Comparison of ENCODE assay signal across 11 cellular contexts in genomic region chr2:231489990-231490389, GRCh38. TPM values are rescaled to one million over a fixed set of nuclear protein-coding genes. Genes with fewer than 3 reads are reported as not detected.
DNase-seq lines count a peak whose midpoint lies in the region; ATAC-seq and TF ChIP-seq lines count a peak whose summit lies in the region.
"Had no signal": no experiment of that assay in that cellular context is flagged by ENCODE, and none has a peak within 500 bp of the region (broad histone marks: within the 10 kb centered on the region; RNA-seq: fewer than 3 reads in every experiment).

No MANE protein-coding gene starts in this region.

- DNase-seq in activated naive CD8-positive, alpha-beta T cell treated with anti-CD3 and anti-CD28 coated beads, Interleukin-2, amount 50 U/mL, for 24 hours = peak; percentile 26
- DNase-seq in activated naive CD8-positive, alpha-beta T cell treated with anti-CD3 and anti-CD28 coated beads for 36 hours = no peak
- DNase-seq in endodermal cell = peak; percentile 70
- DNase-seq in stimulated activated CD8-positive, alpha-beta memory T cell treated with anti-CD3 and anti-CD28 coated beads, Interleukin-4, amount 100 ng/mL, for 48 hours = peak; percentile 54
- DNase-seq in T-helper 9 cell = no peak
- no peak for DNase-seq in NCI-H1105 (lab: John Stamatoyannopoulos, UW)
- DNase-seq: activated CD4-positive, alpha-beta T cell treated with anti-CD3 and anti-CD28 coated beads, Interleukin-2, amount 50 U/mL, for 4 hours; central memory CD4-positive, alpha-beta T cell; NCI-H146 had no signal

- no peak overlapping the region for H3K27ac Mint-ChIP-seq in activated naive CD8-positive, alpha-beta T cell treated with anti-CD3 and anti-CD28 coated beads, Interleukin-2, amount 50 U/mL, for 24 hours
- H3K27ac Mint-ChIP-seq in activated naive CD8-positive, alpha-beta T cell treated with anti-CD3 and anti-CD28 coated beads for 36 hours = no peak overlapping the region
- no peak overlapping the region for H3K27ac Mint-ChIP-seq in endodermal cell

- no peaks in the 10 kb centered on the region for H3K27me3 Mint-ChIP-seq in activated naive CD8-positive, alpha-beta T cell treated with anti-CD3 and anti-CD28 coated beads, Interleukin-2, amount 50 U/mL, for 24 hours
- H3K27me3 Mint-ChIP-seq in activated naive CD8-positive, alpha-beta T cell treated with anti-CD3 and anti-CD28 coated beads for 36 hours = no peaks in the 10 kb centered on the region
- H3K27me3 Mint-ChIP-seq in endodermal cell (ENCODE audit: insufficient read depth) = peaks cover 5% of the 10 kb centered on the region

- no peaks in the 10 kb centered on the region for H3K36me3 ChIP-seq in OCI-LY3 (replicated peaks; ENCODE audit: low read depth, low read length)
- no peaks in the 10 kb centered on the region for H3K36me3 ChIP-seq in endodermal cell (ENCODE audit: control insufficient read depth, insufficient read depth, low read length)

- TF ChIP-seq CTCF in OCI-LY3 (IDR thresholded peaks at IDR 0.05; ENCODE audit: low read depth, low read length) (peak; percentile 33), endodermal cell (conservative IDR thresholded peaks at IDR 0.05) (peak; percentile 67)

- no peak overlapping the region for H3K9ac ChIP-seq in OCI-LY3 (ENCODE audit: low read length)
- no peak overlapping the region for H3K9ac ChIP-seq in endodermal cell (ENCODE audit: extremely low read depth, low read length, poor library complexity, severe bottlenecking)

- H3K9me3 Mint-ChIP-seq in activated naive CD8-positive, alpha-beta T cell treated with anti-CD3 and anti-CD28 coated beads, Interleukin-2, amount 50 U/mL, for 24 hours = no peaks in the 10 kb centered on the region
- H3K9me3 Mint-ChIP-seq in activated naive CD8-positive, alpha-beta T cell treated with anti-CD3 and anti-CD28 coated beads for 36 hours = no peaks in the 10 kb centered on the region
- peaks cover 26% of the 10 kb centered on the region for H3K9me3 Mint-ChIP-seq in endodermal cell

- H3K9me3 ChIP-seq in OCI-LY3 (ENCODE audit: insufficient read depth, low read length) (no peaks in the 10 kb centered on the region), endodermal cell (ENCODE audit: control insufficient read depth, low read length) (no peaks in the 10 kb centered on the region)

- H3K4me1 ChIP-seq in OCI-LY3 (ENCODE audit: low read length) (no peaks in the 10 kb centered on the region), endodermal cell (ENCODE audit: control insufficient read depth, insufficient read depth, low read length) (no peaks in the 10 kb centered on the region)

- H4K20me1 ChIP-seq in OCI-LY3 (ENCODE audit: insufficient read depth, low read length) = no peaks in the 10 kb centered on the region

- H3K36me3 Mint-ChIP-seq in activated naive CD8-positive, alpha-beta T cell treated with anti-CD3 and anti-CD28 coated beads, Interleukin-2, amount 50 U/mL, for 24 hours (ENCODE audit: low read depth) = no peaks in the 10 kb centered on the region
- no peaks in the 10 kb centered on the region for H3K36me3 Mint-ChIP-seq in activated naive CD8-positive, alpha-beta T cell treated with anti-CD3 and anti-CD28 coated beads for 36 hours
- peaks cover 4% of the 10 kb centered on the region for H3K36me3 Mint-ChIP-seq in endodermal cell (ENCODE audit: low read depth)

- ATAC-seq in activated naive CD8-positive, alpha-beta T cell treated with anti-CD3 and anti-CD28 coated beads, Interleukin-2, amount 50 U/mL, for 24 hours = no peak
- no peak for ATAC-seq in GM18498 (IDR thresholded peaks at IDR 0.05; ENCODE audit: unreplicated experiment)

- H3K27ac ChIP-seq in OCI-LY3 (ENCODE audit: low read length) (no peak overlapping the region), endodermal cell (ENCODE audit: low read depth, low read length) (no peak overlapping the region)

- H3K27me3 ChIP-seq in OCI-LY3 (ENCODE audit: low read depth, low read length) (no peaks in the 10 kb centered on the region), endodermal cell (ENCODE audit: control insufficient read depth, insufficient read depth, low read length, poor library complexity, severe bottlenecking) (no peaks in the 10 kb centered on the region)

- no peaks in the 10 kb centered on the region for H3K79me2 ChIP-seq in OCI-LY3 (ENCODE audit: low read length)

- 86% methylated on average over 7 to 13 of the region's 14 CpGs for WGBS in endodermal cell (ENCODE audit: insufficient coverage in 1 of 2, insufficient read length in 1 of 2), 2 experiments

- H3K4me3 ChIP-seq in OCI-LY3 (ENCODE audit: low read length) = no peak overlapping the region
- H3K4me3 ChIP-seq in endodermal cell (ENCODE audit: low read length) = no peak overlapping the region

- no peak overlapping the region for H3K4me2 ChIP-seq in OCI-LY3 (ENCODE audit: low read length)

- no peaks in the 10 kb centered on the region for H3K4me1 Mint-ChIP-seq in activated naive CD8-positive, alpha-beta T cell treated with anti-CD3 and anti-CD28 coated beads, Interleukin-2, amount 50 U/mL, for 24 hours
- H3K4me1 Mint-ChIP-seq in activated naive CD8-positive, alpha-beta T cell treated with anti-CD3 and anti-CD28 coated beads for 36 hours = no peaks in the 10 kb centered on the region
- no peaks in the 10 kb centered on the region for H3K4me1 Mint-ChIP-seq in endodermal cell

- H2AFZ ChIP-seq in OCI-LY3 (ENCODE audit: low read depth, low read length) = no peak overlapping the region

- H3K4me3 Mint-ChIP-seq in activated naive CD8-positive, alpha-beta T cell treated with anti-CD3 and anti-CD28 coated beads, Interleukin-2, amount 50 U/mL, for 24 hours = no peak overlapping the region
- H3K4me3 Mint-ChIP-seq in activated naive CD8-positive, alpha-beta T cell treated with anti-CD3 and anti-CD28 coated beads for 36 hours = no peak overlapping the region
- no peak overlapping the region for H3K4me3 Mint-ChIP-seq in endodermal cell

RNA-seq across cellular contexts. Expression of gene NCL, which starts 25.7 kb away (rescaled TPM):
- total RNA-seq in activated naive CD8-positive, alpha-beta T cell treated with anti-CD3 and anti-CD28 coated beads for 36 hours = 1,000 to 10,000 TPM; 2,049 to 2,118 TPM
- 100 to 1,000 TPM; 774 to 785 TPM for total RNA-seq in endodermal cell
- polyA plus RNA-seq in endodermal cell (2013, experiment 1 of 2) = 504 TPM
- polyA plus RNA-seq in endodermal cell (2013, experiment 2 of 2) = 496 TPM

RNA-seq across cellular contexts. Expression of gene NMUR1, which starts 40.3 kb away (rescaled TPM):
- total RNA-seq in activated naive CD8-positive, alpha-beta T cell treated with anti-CD3 and anti-CD28 coated beads for 36 hours = not detected
- total RNA-seq in endodermal cell = under 1 TPM; 0.07 to 0.29 TPM
- 0.50 TPM for polyA plus RNA-seq in endodermal cell (2013, experiment 1 of 2)
- 0.25 TPM for polyA plus RNA-seq in endodermal cell (2013, experiment 2 of 2)

Comparison
In these comparisons a context has a peak if more than half of its experiments do, and no peak if none do; other contexts are left out.
1. DNase-seq: peak in activated naive CD8-positive, alpha-beta T cell treated with anti-CD3 and anti-CD28 coated beads, Interleukin-2, amount 50 U/mL, for 24 hours (single experiment), endodermal cell (single experiment) and stimulated activated CD8-positive, alpha-beta memory T cell treated with anti-CD3 and anti-CD28 coated beads, Interleukin-4, amount 100 ng/mL, for 48 hours (single experiment); none in activated naive CD8-positive, alpha-beta T cell treated with anti-CD3 and anti-CD28 coated beads for 36 hours (single experiment), T-helper 9 cell (single experiment) and NCI-H1105 (single experiment).